In genomic region chr1:174788981-174789380, GRCh38 we compare ENCODE assay signal across 14 cellular contexts.
DNase-seq lines count a peak whose midpoint lies in the region; FAIRE-seq and TF ChIP-seq lines count a peak whose summit lies in the region.
"Had no signal": no experiment of that assay in that cellular context is flagged by ENCODE, and none has a peak within 500 bp of the region (broad histone marks: within the 10 kb centered on the region; RNA-seq: fewer than 3 reads in every experiment).

No MANE protein-coding gene starts in this region.

- H3K27ac ChIP-seq in mammary epithelial cell (ENCODE audit: insufficient read depth, low read depth, low read length) (peak overlapping the region; percentile 89), small intestine (ENCODE audit: low read depth in 1 of 2, low read length in 1 of 2) (no peak overlapping the region)
- H3K27ac ChIP-seq: coronary artery, neutrophil had no signal

- no peak for FAIRE-seq in small intestine (lab: Jason Lieb, UNC)

- no peaks in the 10 kb centered on the region for H3K9me3 ChIP-seq in mammary epithelial cell (replicated peaks; ENCODE audit: insufficient read depth, low read length)
- no peaks in the 10 kb centered on the region for H3K9me3 ChIP-seq in small intestine (ENCODE audit: control insufficient read depth, low read depth)
- H3K9me3 ChIP-seq: neutrophil had no signal

- H3K9ac ChIP-seq in mammary epithelial cell (ENCODE audit: insufficient read depth, low read length) = no peak overlapping the region

- H3K79me2 ChIP-seq in mammary epithelial cell (ENCODE audit: insufficient read depth, low read length) = no peaks in the 10 kb centered on the region

- intact Hi-C loops in mammary epithelial cell (cut with micrococcal nuclease) = no loop called here

- no peak overlapping the region for H2AFZ ChIP-seq in mammary epithelial cell (ENCODE audit: low read depth, low read length)

- BruUV-seq in mammary epithelial cell (replicated peaks; lab: Mats Ljungman, UMichigan) = no TSS peak

- CTCF ChIA-PET in mammary epithelial cell (lab: Charles Lee; ENCODE audit: low non-redundant PET) = no interaction called here

- no peaks in the 10 kb centered on the region for H3K27me3 ChIP-seq in mammary epithelial cell (ENCODE audit: insufficient read depth, low read length)
- H3K27me3 ChIP-seq in small intestine (ENCODE audit: control insufficient read depth in 2 of 2, insufficient read depth in 2 of 2, low read length in 2 of 2) = no peaks in the 10 kb centered on the region
- H3K27me3 ChIP-seq: neutrophil had no signal

- TF ChIP-seq CTCF in mammary epithelial cell (conservative IDR thresholded peaks at IDR 0.05 in 1 of 2, IDR thresholded peaks at IDR 0.05 in 1 of 2; ENCODE audit: extremely low read depth in 1 of 2, insufficient read depth in 1 of 2, low read depth in 1 of 2, low read length in 2 of 2) = no peak

- dilution Hi-C loops in mammary epithelial cell (cut with HindIII; ENCODE audit: low sequenced_read_pairs) = loop anchor here (5.0 kb wide), 2 partner anchors 83 to 213 kb away; no protein-coding TSS in a partner anchor

- H3K4me1 ChIP-seq in mammary epithelial cell (ENCODE audit: insufficient read depth, low read length) = peaks cover 25% of the 10 kb centered on the region
- H3K4me1 ChIP-seq in small intestine (ENCODE audit: control insufficient read depth in 2 of 2, insufficient read depth in 1 of 2, low read depth in 1 of 2, low read length in 1 of 2) = no peaks in the 10 kb centered on the region

- H3K36me3 ChIP-seq in mammary epithelial cell (ENCODE audit: insufficient read depth, low read length) = no peaks in the 10 kb centered on the region
- no peaks in the 10 kb centered on the region for H3K36me3 ChIP-seq in small intestine (ENCODE audit: control insufficient read depth in 2 of 2, insufficient read depth in 2 of 2, low read length in 2 of 2)
- H3K36me3 ChIP-seq: neutrophil had no signal

- H4K20me1 ChIP-seq in mammary epithelial cell (ENCODE audit: insufficient read depth, low read length) = no peaks in the 10 kb centered on the region

- in situ Hi-C loops in mammary epithelial cell (cut with MboI; ENCODE audit: low sequenced_read_pairs in 2 of 2) = no loop called here

- peak overlapping the region; percentile 71 for H3K4me2 ChIP-seq in mammary epithelial cell (ENCODE audit: insufficient read depth, low read depth, low read length)

- 0% methylated on average over 1 of the region's 1 CpG for whole genome bisulfite sequencing in mammary epithelial cell (ENCODE audit: low coverage, missing lambda C conversion rate)
- WGBS in small intestine, 3 donors = 81 to 87% (median 84%) methylated on average over 1 of the region's 1 CpG

- DNase-seq in GM03348 (ENCODE audit: low spot score) = peak; percentile 76
- peak; percentile 28 for DNase-seq in NOMO-1 treated with dmso at 0.1 percent for 144 hours (lab: John Stamatoyannopoulos, UW; ENCODE audit: unreplicated experiment)
- DNase-seq in mammary epithelial cell = peak; percentile 84
- peak; percentile 36 for DNase-seq in skeletal muscle cell (ENCODE audit: low read depth)
- no peak for DNase-seq in occipital lobe (lab: John Stamatoyannopoulos, UW)
- DNase-seq in NCI-H128 (lab: John Stamatoyannopoulos, UW; ENCODE audit: unreplicated experiment) = no peak
- DNase-seq in small intestine = no peak
- no peak for DNase-seq in COR-L47 (lab: John Stamatoyannopoulos, UW)
- DNase-seq: activated T-cell treated with anti-CD3 and anti-CD28 coated beads, Interleukin-2, amount 50 U/mL, for 24 hours; DMS53; NCI-H526 treated with DMSO at 0.1 percent for 48 hours; T1000 had no signal

- peak overlapping the region in 1 of 3 experiments; percentile 32 for H3K4me3 ChIP-seq in mammary epithelial cell (replicated peaks in 1 of 3; ENCODE audit: insufficient read depth in 1 of 3, low read depth in 2 of 3, low read length in 3 of 3)
- H3K4me3 ChIP-seq in skeletal muscle cell (ENCODE audit: low read depth, low read length) = no peak overlapping the region
- no peak overlapping the region for H3K4me3 ChIP-seq in small intestine (ENCODE audit: low read depth in 1 of 2, low read length in 2 of 2)
- H3K4me3 ChIP-seq: coronary artery had no signal

Comparison
In these comparisons a context has a peak if more than half of its experiments do, and no peak if none do; other contexts are left out.
1. DNase-seq: peak in GM03348 (single experiment), NOMO-1 treated with dmso at 0.1 percent for 144 hours (single experiment), mammary epithelial cell (single experiment) and skeletal muscle cell (single experiment); none in occipital lobe (single experiment), NCI-H128 (single experiment), small intestine (single experiment) and COR-L47 (single experiment).